Comparison of ENCODE assay signal across 14 cellular contexts in genomic region chr13:104953588-104953987, GRCh38.
"Had no signal": no experiment of that assay in that cellular context is flagged by ENCODE, and none has a peak within 500 bp of the region (broad histone marks: within the 10 kb centered on the region; RNA-seq: fewer than 3 reads in every experiment).

No MANE protein-coding gene starts in this region.

- ATAC-seq: body of pancreas, gastrocnemius medialis, heart right ventricle, lower lobe of right lung, T-helper 17 cell, WTC11 had no signal

- H3K36me3 ChIP-seq: gastrocnemius medialis, heart right ventricle, lower lobe of right lung, ovary, stomach, thoracic aorta had no signal

- H3K27ac ChIP-seq: body of pancreas, gastrocnemius medialis, heart right ventricle, lower lobe of right lung, ovary, stomach, thoracic aorta had no signal

- H3K27me3 ChIP-seq: body of pancreas, gastrocnemius medialis, heart right ventricle, ovary, stomach had no signal

- H3K4me1 ChIP-seq: body of pancreas, gastrocnemius medialis, heart right ventricle, lower lobe of right lung, stomach had no signal

- H3K4me3 ChIP-seq: body of pancreas, gastrocnemius medialis, heart right ventricle, lower lobe of right lung, ovary, stomach, thoracic aorta had no signal

- H3K9me3 ChIP-seq: body of pancreas, gastrocnemius medialis, lower lobe of right lung, ovary, stomach, thoracic aorta had no signal

- DNase-seq: activated CD4-positive, alpha-beta T cell treated with anti-CD3 and anti-CD28 coated beads, Interleukin-2, amount 10 ng/mL, durations not matched to agents 24 days and 14 days; activated naive CD4-positive, alpha-beta T cell treated with anti-CD3 and anti-CD28 coated beads for 36 hours; body of pancreas; endodermal cell; gastrocnemius medialis; heart right ventricle; kidney; lower lobe of right lung; ovary; stimulated activated CD4-positive, alpha-beta T cell treated with anti-CD3 and anti-CD28 coated beads, Interleukin-4, amount 100 ng/mL, for 4 hours; stomach; T-helper 17 cell had no signal
